ENCODE assay signal across 13 cellular contexts in the genomic region with DNA sequence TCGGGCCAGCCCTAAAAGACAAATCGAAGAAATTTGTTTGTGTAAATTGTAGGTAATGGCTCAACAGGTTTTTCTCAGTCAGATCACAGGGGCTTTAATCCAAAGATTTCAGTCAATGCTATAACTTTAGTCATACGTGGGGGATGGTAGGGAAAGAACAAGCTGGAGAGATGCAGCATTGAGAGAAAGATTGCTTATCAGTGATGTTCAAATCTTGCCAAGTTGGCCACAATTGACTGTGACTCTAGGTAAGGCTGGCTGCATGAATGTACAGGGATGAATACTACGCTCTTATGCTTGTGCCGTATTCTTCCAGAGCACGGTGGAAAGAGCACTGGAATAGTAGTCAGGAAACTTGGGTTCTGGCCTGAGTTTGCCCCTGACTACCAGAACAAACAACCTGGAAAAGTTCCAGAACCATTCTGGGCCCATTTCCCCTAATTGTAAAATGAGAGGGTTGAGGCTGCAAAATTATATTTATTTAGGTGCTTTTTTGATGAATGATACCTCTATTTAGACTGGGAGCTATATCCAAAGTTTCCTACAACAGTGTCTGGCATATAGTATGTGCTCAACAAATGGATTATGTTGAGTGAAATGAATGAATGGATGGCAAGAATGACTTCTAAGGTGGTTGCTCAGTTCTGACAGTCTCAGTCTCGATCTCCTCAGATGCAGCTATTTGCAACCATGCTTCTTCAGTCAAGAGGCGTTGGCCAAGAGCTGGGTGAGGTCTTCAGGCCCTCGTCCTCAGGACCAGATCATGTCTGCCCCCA. TPM values are rescaled to one million over a fixed set of nuclear protein-coding genes. Genes with fewer than 3 reads are reported as not detected.
DNase-seq lines count a peak whose midpoint lies in the region; ATAC-seq and TF ChIP-seq lines count a peak whose summit lies in the region.
"Had no signal": no experiment of that assay in that cellular context is flagged by ENCODE, and none has a peak within 500 bp of the region (broad histone marks: within the 10 kb centered on the region; RNA-seq: fewer than 3 reads in every experiment).

No MANE protein-coding gene starts in this region.

- H2BK5ac ChIP-seq in IMR-90 (ENCODE audit: low read depth, low read length, poor library complexity, severe bottlenecking): no peak overlapping the region

- peak overlapping the region; percentile 51 for H2AFZ ChIP-seq in IMR-90 (replicated peaks; ENCODE audit: low read length, poor library complexity)

- no peak overlapping the region for H3K9ac ChIP-seq in IMR-90 (ENCODE audit: low read depth, low read length)

- no peak overlapping the region for H2BK20ac ChIP-seq in IMR-90 (ENCODE audit: low read depth, low read length)

- H2AK9ac ChIP-seq in IMR-90 (replicated peaks; ENCODE audit: low read depth, low read length, poor library complexity): no peak overlapping the region

- H2BK120ac ChIP-seq in IMR-90 (ENCODE audit: low read depth, low read length): no peak overlapping the region

- H3K23ac ChIP-seq in IMR-90 (ENCODE audit: low read depth, low read length): no peak overlapping the region

- 40% methylated on average over 2 of the region's 9 CpGs; no CpG with 5 or more reads in 1 of the 2 experiments for WGBS in IMR-90 (ENCODE audit: extremely low coverage in 2 of 2, insufficient read length in 1 of 2), 2 experiments
- WGBS in body of pancreas, 2 donors: 12 to 31% methylated on average over 6 to 8 of the region's 9 CpGs

- CTCF ChIA-PET in IMR-90 (lab: Yijun Ruan, JAX): no interaction called here

- H3K9me1 ChIP-seq in IMR-90 (ENCODE audit: insufficient read depth, low read length): no peaks in the 10 kb centered on the region

- H3K14ac ChIP-seq in IMR-90 (replicated peaks; ENCODE audit: low read depth, low read length): no peak overlapping the region

- in situ Hi-C loops in IMR-90 (cut with MboI; ENCODE audit: low sequenced_read_pairs): no loop called here
- in situ Hi-C loops in brain microvascular endothelial cell (cut with HindIII; ENCODE audit: low pct_ligation_motif_present, low sequenced_read_pairs): no loop called here

- H3K56ac ChIP-seq in IMR-90 (ENCODE audit: extremely low read depth, insufficient read depth, low read length): no peak overlapping the region

- H3K18ac ChIP-seq in IMR-90 (ENCODE audit: low read depth, low read length): no peak overlapping the region

- H3K27ac ChIP-seq in IMR-90 (ENCODE audit: insufficient read depth, low read length) (no peak overlapping the region), body of pancreas (peak overlapping the region; percentile 60 to 87 (median 84)), left lung (peak overlapping the region; percentile 36 to 48), substantia nigra (ENCODE audit: low read depth, low read length, poor library complexity, severe bottlenecking) (peak overlapping the region; percentile 58), brain microvascular endothelial cell (no peak overlapping the region)

- BruUV-seq in IMR-90 (replicated peaks; lab: Mats Ljungman, UMichigan): no TSS peak

- ATAC-seq in IMR-90 (ENCODE audit: low read depth) (no peak), body of pancreas (peak; percentile 37), left lung (no peak), HG03439 (IDR thresholded peaks at IDR 0.05; ENCODE audit: unreplicated experiment) (no peak), HG03097 (IDR thresholded peaks at IDR 0.05; ENCODE audit: low FRiP score, unreplicated experiment) (no peak), HG02759 (IDR thresholded peaks at IDR 0.05; ENCODE audit: unreplicated experiment) (no peak)
- ATAC-seq: activated CD8-positive, alpha-beta T cell treated with anti-CD3 and anti-CD28 coated beads for 36 hours had no signal

- intact Hi-C loops in IMR-90 (cut with micrococcal nuclease) (no loop called here), body of pancreas (cut with DNase I) (no loop called here), left lung (cut with DNase I) (no loop called here)

- TF ChIP-seq CTCF in IMR-90 (conservative IDR thresholded peaks at IDR 0.05; ENCODE audit: low read depth, low read length): no peak
- TF ChIP-seq CTCF in body of pancreas (IDR thresholded peaks at IDR 0.05): no peak
- TF ChIP-seq CTCF in left lung (IDR thresholded peaks at IDR 0.05): no peak
- TF ChIP-seq CTCF in brain microvascular endothelial cell (IDR thresholded peaks at IDR 0.05; ENCODE audit: low read depth, low read length, missing control alignments): no peak

- H3K79me1 ChIP-seq in IMR-90 (ENCODE audit: low read depth in 1 of 2, low read length in 2 of 2): no peaks in the 10 kb centered on the region

- TF ChIP-seq POLR2A in IMR-90 (IDR thresholded peaks at IDR 0.05; ENCODE audit: low read depth, low read length) (no peak), body of pancreas (IDR thresholded peaks at IDR 0.05) (no peak)

- POLR2A ChIA-PET in IMR-90 (lab: Charles Lee; ENCODE audit: unreplicated experiment): no interaction called here

- peaks cover 7% of the 10 kb centered on the region for H3K4me1 ChIP-seq in IMR-90 (ENCODE audit: control insufficient read depth, insufficient read depth, low read length)
- peaks cover 92% of the 10 kb centered on the region for H3K4me1 ChIP-seq in body of pancreas
- H3K4me1 ChIP-seq in left lung: peaks cover 17 to 24% of the 10 kb centered on the region in 2 donors

- H4K91ac ChIP-seq in IMR-90 (ENCODE audit: insufficient read depth, low read depth, low read length): no peak overlapping the region

- H4K5ac ChIP-seq in IMR-90 (ENCODE audit: low read depth, low read length): no peak overlapping the region

- peak; percentile 8 for DNase-seq in IMR-90
- peak in 2 of 4 donors; percentile 52 to 66 for DNase-seq in body of pancreas
- no peak for DNase-seq in left lung
- DNase-seq in substantia nigra (lab: John Stamatoyannopoulos, UW): no peak
- DNase-seq in brain microvascular endothelial cell: no peak
- DNase-seq: activated CD8-positive, alpha-beta T cell treated with anti-CD3 and anti-CD28 coated beads for 36 hours; NCI-H1930; stimulated activated CD4-positive, alpha-beta T cell treated with anti-CD3 and anti-CD28 coated beads, Interleukin-15, amount 100 ng/mL, for 24 hours had no signal

- H3K4me3 ChIP-seq in IMR-90 (ENCODE audit: insufficient read depth, low read depth, low read length) (no peak overlapping the region), body of pancreas (no peak overlapping the region), left lung (no peak overlapping the region), brain microvascular endothelial cell (ENCODE audit: low read depth, low read length) (no peak overlapping the region)

- H2AK5ac ChIP-seq in IMR-90 (ENCODE audit: low read depth, low read length): no peak overlapping the region

- no peaks in the 10 kb centered on the region; the same call in 1 of the 2 replicates for H4K20me1 ChIP-seq in IMR-90 (ENCODE audit: insufficient read depth, low read length)

- no peak for TF ChIP-seq RAD21 in IMR-90 (IDR thresholded peaks at IDR 0.05; ENCODE audit: low read length)

- H4K8ac ChIP-seq in IMR-90 (ENCODE audit: low read depth in 2 of 2, low read length in 2 of 2): no peak overlapping the region

- dilution Hi-C loops in IMR-90 (cut with HindIII; ENCODE audit: low sequenced_read_pairs, unreplicated experiment): no loop called here

- H3K27me3 ChIP-seq in IMR-90 (ENCODE audit: control insufficient read depth, insufficient read depth, low read length) (peaks cover 9% of the 10 kb centered on the region), body of pancreas (no peaks in the 10 kb centered on the region), left lung (no peaks in the 10 kb centered on the region), brain microvascular endothelial cell (replicated peaks) (no peaks in the 10 kb centered on the region)

- no peak overlapping the region for H3K4ac ChIP-seq in IMR-90 (ENCODE audit: low read depth, low read length)

- H3K9me3 ChIP-seq in IMR-90 (ENCODE audit: control insufficient read depth, insufficient read depth, low read length) (no peaks in the 10 kb centered on the region), body of pancreas (no peaks in the 10 kb centered on the region), left lung (no peaks in the 10 kb centered on the region)

- no peak overlapping the region for H3K4me2 ChIP-seq in IMR-90 (ENCODE audit: low read depth, low read length)

- H2BK15ac ChIP-seq in IMR-90 (ENCODE audit: low read depth, low read length): no peak overlapping the region

- H3K36me3 ChIP-seq in IMR-90 (ENCODE audit: control insufficient read depth, insufficient read depth, low read length) (no peaks in the 10 kb centered on the region), body of pancreas (replicated peaks in 1 of 2; ENCODE audit: insufficient read depth in 1 of 2, low read depth in 2 of 2) (no peaks in the 10 kb centered on the region), left lung (no peaks in the 10 kb centered on the region), brain microvascular endothelial cell (replicated peaks) (no peaks in the 10 kb centered on the region)

TF ChIP-seq in IMR-90, 13 proteins besides CTCF, POLR2A, EP300 and RAD21:
- no peak for TF ChIP-seq MAFK (IDR thresholded peaks at IDR 0.05; ENCODE audit: low read depth, low read length)
- TF ChIP-seq CHD1 (IDR thresholded peaks at IDR 0.05; ENCODE audit: low read depth, low read length): no peak

RNA-seq across cellular contexts. Expression of gene TSC22D3, which starts 44.4 kb away (rescaled TPM):
- total RNA-seq in IMR-90 (2012; rRNA removed) (9.9 and 13.1 TPM in 2 replicates), body of pancreas (100 to 1,000 TPM; 144 to 147 TPM), left lung (100 to 1,000 TPM; 137 to 156 TPM)
- 14.0 and 14.5 TPM in 2 replicates for polyA plus RNA-seq in IMR-90 (2012; rRNA removed)
- polyA plus RNA-seq in IMR-90 (2012; cell fraction: cytosol; rRNA removed): 9.6 and 12.3 TPM in 2 replicates
- 42.4 and 69.0 TPM in 2 replicates for polyA plus RNA-seq in IMR-90 (2012; cell fraction: nucleus; rRNA removed; ENCODE audit: low replicate concordance)

RNA-seq across cellular contexts. Expression of gene NCBP2L, which starts 46.4 kb away (rescaled TPM):
- total RNA-seq in IMR-90 (2012; rRNA removed) (not detected in 2 replicates), body of pancreas (not detected), left lung (not detected)
- polyA plus RNA-seq in IMR-90 (2012; rRNA removed): not detected in 2 replicates
- not detected in 2 replicates for polyA plus RNA-seq in IMR-90 (2012; cell fraction: cytosol; rRNA removed)
- polyA plus RNA-seq in IMR-90 (2012; cell fraction: nucleus; rRNA removed; ENCODE audit: low replicate concordance): not detected in 2 replicates
- total RNA-seq: activated CD8-positive, alpha-beta T cell treated with anti-CD3 and anti-CD28 coated beads for 36 hours; T-helper 1 cell treated with Interleukin-12 subunit alpha and Interleukin-12 subunit beta and Interleukin-4 antibody, amounts not matched to agents 30 ng/mL and 1 ng/mL, for 36 hours had no signal
- polyA plus RNA-seq: neural cell had no signal

Comparison
In these comparisons a context has a peak if more than half of its experiments do, and no peak if none do; other contexts are left out.
1. H3K27ac ChIP-seq: peak in body of pancreas (4 of 4), left lung (2 of 2) and substantia nigra (single experiment); none in IMR-90 (single experiment) and brain microvascular endothelial cell (single experiment).